In the genomic region with DNA sequence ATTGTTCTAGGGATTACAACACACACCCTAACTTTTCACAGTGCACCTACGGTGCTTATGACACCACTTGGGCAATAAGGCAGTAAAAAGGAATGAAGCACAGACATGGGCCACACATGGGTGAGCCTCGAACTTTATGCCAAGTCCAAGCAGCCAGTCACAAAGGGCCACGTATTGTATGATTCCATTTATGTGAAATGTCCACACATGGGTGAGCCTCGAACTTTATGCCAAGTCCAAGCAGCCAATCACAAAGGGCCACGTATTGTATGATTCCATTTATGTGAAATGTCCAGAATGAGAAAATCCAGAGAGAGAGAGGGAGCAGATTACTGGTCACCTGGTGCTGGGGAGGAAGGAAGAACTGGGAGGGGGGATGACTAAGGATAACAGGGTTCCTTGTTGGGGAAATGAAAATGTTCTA, we compare ENCODE assay signal across 18 cellular contexts. TPM values are rescaled to one million over a fixed set of nuclear protein-coding genes. Genes with fewer than 3 reads are reported as not detected.
DNase-seq lines count a peak whose midpoint lies in the region; ATAC-seq, FAIRE-seq and TF ChIP-seq lines count a peak whose summit lies in the region.
"Had no signal": no experiment of that assay in that cellular context is flagged by ENCODE, and none has a peak within 500 bp of the region (broad histone marks: within the 10 kb centered on the region; RNA-seq: fewer than 3 reads in every experiment).

No MANE protein-coding gene starts in this region.

- 40% methylated on average over 5 of the region's 5 CpGs for WGBS in K562 (ENCODE audit: insufficient coverage, low coverage, missing lambda C conversion rate)

- H3K79me2 ChIP-seq in K562 (ENCODE audit: control insufficient read depth, insufficient read depth, low read length): no peaks in the 10 kb centered on the region
- H3K79me2 ChIP-seq in neural progenitor cell (ENCODE audit: low read depth): no peaks in the 10 kb centered on the region

- in situ Hi-C loops in K562 (cut with MboI): no loop called here

- no peaks in the 10 kb centered on the region for H3K9me3 Mint-ChIP-seq in neural progenitor cell

- no peak for TF ChIP-seq POLR2A in K562 (conservative IDR thresholded peaks at IDR 0.05)

- H2AFZ ChIP-seq in K562 (ENCODE audit: low read depth, low read length): no peak overlapping the region
- H2AFZ ChIP-seq in neural progenitor cell (replicated peaks): no peak overlapping the region

- intact Hi-C loops in K562 (cut with micrococcal nuclease): no loop called here
- intact Hi-C loops in mucosa of descending colon (cut with DNase I, micrococcal nuclease): no loop called here

- no peaks in the 10 kb centered on the region for H3K36me3 ChIP-seq in K562 (ENCODE audit: control insufficient read depth, insufficient read depth, low read length)
- no peaks in the 10 kb centered on the region for H3K36me3 ChIP-seq in mucosa of descending colon (ENCODE audit: low read depth)
- no peaks in the 10 kb centered on the region for H3K36me3 ChIP-seq in neural progenitor cell

- CTCF ChIA-PET in K562 (lab: Yijun Ruan, JAX; ENCODE audit: low intra/inter-chr PET ratio): no interaction called here

- no peak overlapping the region for H3K4me2 ChIP-seq in K562 (ENCODE audit: insufficient read depth, low read length)
- no peak overlapping the region for H3K4me2 ChIP-seq in neural progenitor cell

- H3F3A ChIP-seq in neural progenitor cell (ENCODE audit: low read depth): peaks cover 8% of the 10 kb centered on the region

- H3K9me1 ChIP-seq in K562 (ENCODE audit: control insufficient read depth, insufficient read depth, low read length): no peaks in the 10 kb centered on the region

- H3K4me3 ChIP-seq in K562 (no peak overlapping the region), mucosa of descending colon (no peak overlapping the region), neural progenitor cell (no peak overlapping the region)

- H3K27ac Mint-ChIP-seq in neural progenitor cell: no peak overlapping the region

- no peak overlapping the region for H3K27ac ChIP-seq in K562 (ENCODE audit: extremely low read depth, low read depth, low read length)
- H3K27ac ChIP-seq in neural progenitor cell: no peak overlapping the region

- ATAC-seq in K562: no peak; the same call in 2 of the 3 replicates
- ATAC-seq in mucosa of descending colon: peak; percentile 74
- ATAC-seq: Right ventricle myocardium inferior had no signal

- H4K20me1 ChIP-seq in K562 (replicated peaks; ENCODE audit: control insufficient read depth, insufficient read depth, low read length): no peaks in the 10 kb centered on the region
- no peaks in the 10 kb centered on the region for H4K20me1 ChIP-seq in neural progenitor cell (ENCODE audit: low read depth)

- no peaks in the 10 kb centered on the region for H3K36me3 Mint-ChIP-seq in neural progenitor cell

- H3K27me3 Mint-ChIP-seq in neural progenitor cell (ENCODE audit: insufficient read depth, low read depth): peaks cover 9% of the 10 kb centered on the region

- TF ChIP-seq CTCF in K562 (IDR thresholded peaks at IDR 0.05 in 2 of 3, conservative IDR thresholded peaks at IDR 0.05 in 1 of 3; ENCODE audit: insufficient read depth in 2 of 3, low read depth in 1 of 3, low read length in 3 of 3) (no peak), mucosa of descending colon (IDR thresholded peaks at IDR 0.05) (no peak), neural progenitor cell (IDR thresholded peaks at IDR 0.05) (no peak)

- no peak overlapping the region for H3K9ac ChIP-seq in K562 (ENCODE audit: insufficient read depth in 1 of 2, low read depth in 2 of 2, low read length in 2 of 2)
- H3K9ac ChIP-seq in neural progenitor cell: no peak overlapping the region

- TF ChIP-seq EP300 in Ishikawa (IDR thresholded peaks at IDR 0.05; ENCODE audit: borderline replicate concordance) (peak; percentile 8; the same call in 1 of the 2 replicates), K562 (IDR thresholded peaks at IDR 0.05; ENCODE audit: low read length) (no peak)

- peak; percentile 17 to 19 for DNase-seq in NOMO-1 (lab: John Stamatoyannopoulos, UW; ENCODE audit: unreplicated experiment in 2 of 2)
- DNase-seq in NOMO-1 treated with dmso at 0.1 percent for 144 hours (lab: John Stamatoyannopoulos, UW; ENCODE audit: unreplicated experiment): no peak
- DNase-seq in K562 (ENCODE audit: extremely low read depth in 1 of 4, low spot score in 3 of 4): peak in 3 of 4 experiments; percentile 9 to 13 (median 10)
- DNase-seq in mucosa of descending colon: no peak
- DNase-seq in neural progenitor cell (ENCODE audit: low spot score): no peak
- DNase-seq in dedifferentiated amniotic fluid mesenchymal stem cell (ENCODE audit: extremely low spot score): no peak
- DNase-seq in AG20443 (ENCODE audit: low spot score): no peak
- DNase-seq: 8988T, C1 segment of cervical spinal cord, Karpas-422, MM.1S, NCI-H1417 treated with DMSO at 0.1 percent for 48 hours, NCI-H2029 treated with DMSO at 0.1 percent for 48 hours, NCI-H510A, NCI-H774 had no signal

- H3K27me3 ChIP-seq in K562 (ENCODE audit: control insufficient read depth in 2 of 2, insufficient read depth in 2 of 2, low read length in 2 of 2): no peaks in the 10 kb centered on the region
- no peaks in the 10 kb centered on the region for H3K27me3 ChIP-seq in neural progenitor cell

- H3K9me3 ChIP-seq in K562 (replicated peaks; ENCODE audit: control insufficient read depth, insufficient read depth, low read depth, low read length) (no peaks in the 10 kb centered on the region), mucosa of descending colon (no peaks in the 10 kb centered on the region), neural progenitor cell (ENCODE audit: low read depth) (no peaks in the 10 kb centered on the region)

- POLR2A ChIA-PET in K562 (lab: Yijun Ruan, JAX): interaction anchor here (0.7 kb wide), 1 partner anchor 35 kb away, joined by 3 read pairs; no protein-coding TSS in a partner anchor

- FAIRE-seq in K562 (lab: Jason Lieb, UNC): peak; percentile 23
- FAIRE-seq: H54 had no signal

- TF ChIP-seq RAD21 in Ishikawa (IDR thresholded peaks at IDR 0.05; ENCODE audit: low read depth) (no peak), K562 (CRISPR knock-in tag; conservative IDR thresholded peaks at IDR 0.05 in 1 of 2, IDR thresholded peaks at IDR 0.05 in 1 of 2) (no peak)

- no peak overlapping the region for H3K4me3 Mint-ChIP-seq in neural progenitor cell

- peaks cover 35% of the 10 kb centered on the region for H3K4me1 Mint-ChIP-seq in neural progenitor cell

- H3K4me1 ChIP-seq in K562 (replicated peaks in 1 of 2; ENCODE audit: control insufficient read depth in 2 of 2, insufficient read depth in 2 of 2, low read length in 2 of 2): peaks cover 0 to 11% of the 10 kb centered on the region in 2 experiments; a peak in 4 of 5 replicates
- H3K4me1 ChIP-seq in mucosa of descending colon (ENCODE audit: low read depth): no peaks in the 10 kb centered on the region
- H3K4me1 ChIP-seq in neural progenitor cell: peaks cover 11% of the 10 kb centered on the region

- BruUV-seq in K562 (replicated peaks; lab: Mats Ljungman, UMichigan): no TSS peak

TF ChIP-seq in Ishikawa, 13 proteins besides CTCF, POLR2A, EP300 and RAD21 (continues in another document):
- TF ChIP-seq YY1 (IDR thresholded peaks at IDR 0.05; ENCODE audit: low read depth) (no peak), NFIC (IDR thresholded peaks at IDR 0.05) (peak; percentile 52; the same call in 1 of the 2 replicates), EGR1 (IDR thresholded peaks at IDR 0.05) (no peak)

TF ChIP-seq in K562, 482 proteins besides CTCF, POLR2A, EP300 and RAD21 (continues in another document):
- TF ChIP-seq FOS (IDR thresholded peaks at IDR 0.05; ENCODE audit: extremely low read depth, insufficient read length) (no peak), CCNT2 (IDR thresholded peaks at IDR 0.05; ENCODE audit: borderline replicate concordance, extremely low read depth, insufficient read length, low read depth, low read length) (no peak), HBP1 (CRISPR knock-in tag; IDR thresholded peaks at IDR 0.05) (no peak)

RNA-seq across cellular contexts. Expression of gene RMI2, which starts 22.2 kb away (rescaled TPM):
- total RNA-seq in K562 (2011; cell fraction: chromatin; rRNA removed; ENCODE audit: low replicate concordance): 15.0 and 19.5 TPM in 2 replicates
- 8.7 and 9.6 TPM in 2 replicates for total RNA-seq in K562 (2011; cell fraction: nucleolus; rRNA removed)
- total RNA-seq in K562 (2011; cell fraction: nucleoplasm; rRNA removed): 13.8 and 19.5 TPM in 2 replicates
- total RNA-seq in K562 (2014; rRNA removed) (23.2 and 35.2 TPM in 2 replicates), K562 (2014; rRNA removed; fragmentation: Illumina TruSeq; extraction: Trizol) (32.6 and 39.9 TPM in 2 replicates), K562 (2015; rRNA removed; fragmentation: Illumina TruSeq; extraction: Trizol) (16.1 and 16.4 TPM in 2 replicates), K562 (2021) (33.7 and 38.8 TPM in 2 replicates), mucosa of descending colon (10 to 100 TPM in 1 of 3 donors, 1 to 10 TPM in 2; 2.1 to 12.1 (median 7.0) TPM), neural progenitor cell (ENCODE audit: low replicate concordance) (56.1 and 68.6 TPM in 2 replicates)
- polyA plus RNA-seq in K562 (2011; rRNA removed) (27.4 and 35.0 TPM in 2 replicates), K562 (2014; fragmentation: Illumina TruSeq; extraction: Trizol) (43.4 and 48.8 TPM in 2 replicates), K562 (2014; fragmentation: Nextera tagmentation; extraction: Ambion mirVana) (10 to 100 TPM in 1 of 2 experiments, 1 to 10 TPM in 1; 8.0 to 10.3 TPM), K562 (2014; rRNA removed) (32.5 and 36.9 TPM in 2 replicates)
- polyA plus RNA-seq in K562 (2011; cell fraction: cytosol; rRNA removed): 12.1 and 25.8 TPM in 2 replicates
- polyA plus RNA-seq in K562 (2011; cell fraction: nucleus; rRNA removed): 9.6 and 15.0 TPM in 2 replicates
- polyA plus RNA-seq in K562 (2012): 37.1 and 50.2 TPM in 2 replicates
- polyA minus RNA-seq in K562 (2011; rRNA and poly(A)+ RNA removed): 18.2 and 19.3 TPM in 2 replicates
- polyA minus RNA-seq in K562 (2011; cell fraction: cytosol; rRNA and poly(A)+ RNA removed): 7.6 and 8.6 TPM in 2 replicates
- 3.9 and 8.6 TPM in 2 replicates for polyA minus RNA-seq in K562 (2011; cell fraction: nucleus; rRNA and poly(A)+ RNA removed)

Comparison
In these comparisons a context has a peak if more than half of its experiments do, and no peak if none do; other contexts are left out.
1. DNase-seq: peak in NOMO-1 (2 of 2) and K562 (3 of 4); none in NOMO-1 treated with dmso at 0.1 percent for 144 hours (single experiment), mucosa of descending colon (0 of 3), neural progenitor cell (single experiment), dedifferentiated amniotic fluid mesenchymal stem cell (single experiment) and AG20443 (single experiment).